16 cellular contexts compared by ENCODE assay signal in genomic region chr2:20536619-20537422, GRCh38.
DNase-seq lines count a peak whose midpoint lies in the region; TF ChIP-seq lines count a peak whose summit lies in the region.
"Had no signal": no experiment of that assay in that cellular context is flagged by ENCODE, and none has a peak within 500 bp of the region (broad histone marks: within the 10 kb centered on the region; RNA-seq: fewer than 3 reads in every experiment).

No MANE protein-coding gene starts in this region.

- no peak overlapping the region for H3K4ac ChIP-seq in trophoblast cell (ENCODE audit: low read depth, low read length)

- H3K4me3 ChIP-seq in breast epithelium (no peak overlapping the region), trophoblast cell (ENCODE audit: low read depth, low read length) (no peak overlapping the region)
- H3K4me3 ChIP-seq: gastroesophageal sphincter, thyroid gland had no signal

- H2BK5ac ChIP-seq in trophoblast cell (ENCODE audit: low read depth, low read length, poor library complexity): no peak overlapping the region

- peak overlapping the region; percentile 70 for H4K91ac ChIP-seq in trophoblast cell (ENCODE audit: low read depth, low read length)

- intact Hi-C loops in breast epithelium (cut with DNase I; ENCODE audit: low total_unique reads) (no loop called here), MCF 10A (cut with micrococcal nuclease) (no loop called here)

- TF ChIP-seq CTCF in breast epithelium (IDR thresholded peaks at IDR 0.05): no peak
- no peak for TF ChIP-seq CTCF in MCF 10A (IDR thresholded peaks at IDR 0.05; ENCODE audit: unreplicated experiment)
- no peak for TF ChIP-seq CTCF in GM13977 (IDR thresholded peaks at IDR 0.05; ENCODE audit: extremely low read depth, insufficient read depth, missing control alignments)

- peak overlapping the region; percentile 69 for H2BK120ac ChIP-seq in trophoblast cell (ENCODE audit: insufficient read depth, low read length, poor library complexity)

- peak overlapping the region; percentile 16 for H3K18ac ChIP-seq in trophoblast cell (ENCODE audit: low read length)

- H3K9me3 ChIP-seq in breast epithelium (no peaks in the 10 kb centered on the region), trophoblast cell (ENCODE audit: insufficient read depth, low read depth, low read length) (no peaks in the 10 kb centered on the region)
- H3K9me3 ChIP-seq: gastroesophageal sphincter, thyroid gland had no signal

- no peaks in the 10 kb centered on the region for H3K9me3 Mint-ChIP-seq in MCF 10A (ENCODE audit: unreplicated experiment)
- H3K9me3 Mint-ChIP-seq: activated T-helper 1 cell treated with anti-CD3 and anti-CD28 coated beads, Interleukin-12 subunit alpha, Interleukin-12 subunit beta, Interleukin-2, Interleukin-4 antibody, amounts not matched to agents 30 ng/mL and 10 ng/mL and 1 ng/mL, durations not matched to agents 14 hours and 24 hours and 36 hours; CD8-positive, alpha-beta T cell had no signal

- no peak overlapping the region for H2AFZ ChIP-seq in trophoblast cell (ENCODE audit: insufficient read depth, low read length, poor library complexity)
- H2AFZ ChIP-seq: parathyroid adenoma had no signal

- POLR2A ChIA-PET in MCF 10A (lab: Yijun Ruan, JAX): no interaction called here

- no CpG with 5 or more reads among the region's 15 CpGs for WGBS in trophoblast cell (ENCODE audit: extremely low coverage, insufficient coverage, insufficient read length)

- no peaks in the 10 kb centered on the region for H3K36me3 ChIP-seq in breast epithelium
- H3K36me3 ChIP-seq in trophoblast cell (ENCODE audit: control insufficient read depth in 1 of 2, insufficient read depth in 2 of 2, low read length in 2 of 2): no peaks in the 10 kb centered on the region
- H3K36me3 ChIP-seq: gastroesophageal sphincter, thyroid gland had no signal

- in situ Hi-C loops in GM13977 (cut with MboI; ENCODE audit: low pct_unique_long_range_greater_than_20kb, low sequenced_read_pairs, unreplicated experiment): loop anchor here (10.0 kb wide), 1 partner anchor 98 kb away; no protein-coding TSS in a partner anchor

- no peak overlapping the region for H4K12ac ChIP-seq in trophoblast cell (ENCODE audit: low read depth, low read length)

- peaks cover 19% of the 10 kb centered on the region for H3K4me1 Mint-ChIP-seq in MCF 10A (ENCODE audit: insufficient read depth, unreplicated experiment)

- H3K4me3 Mint-ChIP-seq in MCF 10A (ENCODE audit: unreplicated experiment): no peak overlapping the region
- H3K4me3 Mint-ChIP-seq: activated T-helper 1 cell treated with anti-CD3 and anti-CD28 coated beads, Interleukin-12 subunit alpha, Interleukin-12 subunit beta, Interleukin-2, Interleukin-4 antibody, amounts not matched to agents 30 ng/mL and 10 ng/mL and 1 ng/mL, durations not matched to agents 14 hours and 24 hours and 36 hours; CD8-positive, alpha-beta T cell had no signal

- CTCF ChIA-PET in MCF 10A (lab: Yijun Ruan, JAX): no interaction called here

- H3K27me3 Mint-ChIP-seq in MCF 10A (ENCODE audit: insufficient read depth, unreplicated experiment): no peaks in the 10 kb centered on the region

- no peak overlapping the region for H4K8ac ChIP-seq in trophoblast cell (ENCODE audit: low read depth, low read length)

- no peaks in the 10 kb centered on the region for H3K27me3 ChIP-seq in breast epithelium
- H3K27me3 ChIP-seq in trophoblast cell (ENCODE audit: insufficient read depth, low read length): no peaks in the 10 kb centered on the region
- H3K27me3 ChIP-seq: gastroesophageal sphincter, thyroid gland had no signal

- TF ChIP-seq POLR2A in breast epithelium (IDR thresholded peaks at IDR 0.05): no peak

- DNase-seq in breast epithelium (ENCODE audit: low spot score in 2 of 2) (peak in 1 of 2 donors; percentile 77), MCF 10A (ENCODE audit: unreplicated experiment) (no peak), hypothalamus (lab: John Stamatoyannopoulos, UW) (peak in 31 of 51 donors; percentile 15 to 82 (median 55)), trophoblast cell (no peak), GM13977 (ENCODE audit: low spot score) (no peak), DMS153 treated with DMSO at 0.1 percent for 48 hours (lab: John Stamatoyannopoulos, UW; ENCODE audit: unreplicated experiment) (no peak)
- no peak for DNase-seq in stimulated activated CD4-positive, alpha-beta T cell treated with anti-CD3 and anti-CD28 coated beads, Interleukin-4, amount 100 ng/mL, for 1 hour
- no peak for DNase-seq in stimulated activated CD8-positive, alpha-beta memory T cell treated with anti-CD3 and anti-CD28 coated beads, Interleukin-4, amount 100 ng/mL, for 48 hours
- DNase-seq: 8988T; activated CD4-positive, alpha-beta T cell treated with anti-CD3 and anti-CD28 coated beads, Interleukin-2, amount 50 U/mL, for 48 hours; CD8-positive, alpha-beta T cell; NCI-H82; thyroid gland had no signal

- no peaks in the 10 kb centered on the region for H3K36me3 Mint-ChIP-seq in MCF 10A (ENCODE audit: insufficient read depth, unreplicated experiment)
- H3K36me3 Mint-ChIP-seq: CD8-positive, alpha-beta T cell had no signal

- H3K4me1 ChIP-seq in breast epithelium (peaks cover 0 to 8% of the 10 kb centered on the region in 2 donors), trophoblast cell (ENCODE audit: control insufficient read depth in 1 of 2, insufficient read depth in 2 of 2, low read length in 2 of 2) (peaks cover 54 to 56% of the 10 kb centered on the region in 2 experiments)
- H3K4me1 ChIP-seq: parathyroid adenoma, thyroid gland had no signal

- H3K27ac Mint-ChIP-seq in MCF 10A (ENCODE audit: low read depth, unreplicated experiment): no peak overlapping the region
- H3K27ac Mint-ChIP-seq: activated T-helper 1 cell treated with anti-CD3 and anti-CD28 coated beads, Interleukin-12 subunit alpha, Interleukin-12 subunit beta, Interleukin-2, Interleukin-4 antibody, amounts not matched to agents 30 ng/mL and 10 ng/mL and 1 ng/mL, durations not matched to agents 14 hours and 24 hours and 36 hours; CD8-positive, alpha-beta T cell had no signal

- no peak overlapping the region for H3K9ac ChIP-seq in trophoblast cell (ENCODE audit: low read length)
- H3K9ac ChIP-seq: parathyroid adenoma had no signal

- peaks cover 14% of the 10 kb centered on the region for H3K79me2 ChIP-seq in trophoblast cell (ENCODE audit: control insufficient read depth, insufficient read depth, low read length, poor library complexity)
- H3K79me2 ChIP-seq: parathyroid adenoma had no signal

- H3K27ac ChIP-seq in breast epithelium (peak overlapping the region; percentile 25 to 52), trophoblast cell (ENCODE audit: low read depth, low read length) (no peak overlapping the region)
- H3K27ac ChIP-seq: parathyroid adenoma, thyroid gland had no signal

- no TSS peak for BruUV-seq in MCF 10A (replicated peaks; lab: Mats Ljungman, UMichigan)

- H2AK5ac ChIP-seq in trophoblast cell (ENCODE audit: low read length): peak overlapping the region; percentile 46

- no peak overlapping the region for H3K4me2 ChIP-seq in trophoblast cell (ENCODE audit: low read length)

- H3K14ac ChIP-seq in trophoblast cell (ENCODE audit: low read length): peak overlapping the region; percentile 48

- peaks cover 48% of the 10 kb centered on the region for H3K79me1 ChIP-seq in trophoblast cell (ENCODE audit: low read length)

- no peak overlapping the region for H3K23ac ChIP-seq in trophoblast cell (ENCODE audit: low read length)

- H2BK12ac ChIP-seq in trophoblast cell (ENCODE audit: low read length): peak overlapping the region; percentile 58

Comparison
In these comparisons a context has a peak if more than half of its experiments do, and no peak if none do; other contexts are left out.
1. DNase-seq: peak in hypothalamus (31 of 51); none in MCF 10A (single experiment), trophoblast cell (0 of 2), stimulated activated CD4-positive, alpha-beta T cell treated with anti-CD3 and anti-CD28 coated beads, Interleukin-4, amount 100 ng/mL, for 1 hour (single experiment), GM13977 (single experiment), DMS153 treated with DMSO at 0.1 percent for 48 hours (single experiment) and stimulated activated CD8-positive, alpha-beta memory T cell treated with anti-CD3 and anti-CD28 coated beads, Interleukin-4, amount 100 ng/mL, for 48 hours (single experiment).